Comparison of ENCODE assay signal across 28 cellular contexts in genomic region chrX:131544218-131544617, GRCh38. TPM values are rescaled to one million over a fixed set of nuclear protein-coding genes. Genes with fewer than 3 reads are reported as not detected.
"Had no signal": no experiment of that assay in that cellular context is flagged by ENCODE, and none has a peak within 500 bp of the region (broad histone marks: within the 10 kb centered on the region; RNA-seq: fewer than 3 reads in every experiment).

No MANE protein-coding gene starts in this region.

- H3K36me3 ChIP-seq: neutrophil, right atrium auricular region, sigmoid colon, tibial nerve, upper lobe of right lung, vagina had no signal

- H3K4me2 ChIP-seq: hepatocyte had no signal

- H2AFZ ChIP-seq: hepatocyte had no signal

- H3K27ac ChIP-seq: hepatocyte, neutrophil, right atrium auricular region, sigmoid colon, skin epidermis, testis, tibial nerve, upper lobe of right lung, vagina had no signal

- H3K9me3 ChIP-seq: mucosa of descending colon, neutrophil, right atrium auricular region, sigmoid colon, testis, tibial nerve, upper lobe of right lung, vagina had no signal

- H3K4me1 ChIP-seq: right atrium auricular region, sigmoid colon, testis, tibial nerve, upper lobe of right lung, vagina had no signal

- H3K4me3 ChIP-seq: hepatocyte, mucosa of descending colon, right atrium auricular region, sigmoid colon, skin epidermis, testis, tibial nerve, upper lobe of right lung, vagina had no signal

- H3K79me2 ChIP-seq: hepatocyte had no signal

- DNase-seq: effector CD4-positive, alpha-beta T cell; foreskin melanocyte; head of caudate nucleus; islet precursor cell; mammary epithelial cell; mucosa of descending colon; naive thymus-derived CD8-positive, alpha-beta T cell; sigmoid colon; stimulated activated CD4-positive, alpha-beta T cell treated with anti-CD3 and anti-CD28 coated beads, Interleukin-2, amount 100 ng/mL, for 24 hours; stimulated activated CD4-positive, alpha-beta T cell treated with anti-CD3 and anti-CD28 coated beads, Interleukin-4, amount 100 ng/mL, for 4 hours; stimulated activated naive B cell treated with anti-CD40 and anti-IgM and Interleukin-4, amounts not matched to agents 10 μg/mL and 1 μg/mL and 100 μg/mL, for 72 hours; stimulated activated naive CD8-positive, alpha-beta T cell treated with anti-CD3 and anti-CD28 coated beads, Interleukin-15, amount 100 ng/mL, for 72 hours; testis; upper lobe of right lung had no signal

- H3K27me3 ChIP-seq: hepatocyte, neutrophil, right atrium auricular region, sigmoid colon, testis, tibial nerve, upper lobe of right lung, vagina had no signal

RNA-seq across cellular contexts. Expression of gene OR13H1, which starts 0.3 kb away (rescaled TPM):
- total RNA-seq: dermis microvascular lymphatic vessel endothelial cell; hepatocyte; left lobe of liver; lower leg skin; mammary epithelial cell; mesenteric fat pad; mucosa of descending colon; naive thymus-derived CD8-positive, alpha-beta T cell; osteoblast; right atrium auricular region; sigmoid colon; subcutaneous adipose tissue; testis; tibial nerve; upper lobe of right lung; vagina had no signal
- polyA plus RNA-seq: esophagus; hepatocyte; mammary epithelial cell; naive thymus-derived CD8-positive, alpha-beta T cell; neural cell; sigmoid colon had no signal
